In the genomic region with DNA sequence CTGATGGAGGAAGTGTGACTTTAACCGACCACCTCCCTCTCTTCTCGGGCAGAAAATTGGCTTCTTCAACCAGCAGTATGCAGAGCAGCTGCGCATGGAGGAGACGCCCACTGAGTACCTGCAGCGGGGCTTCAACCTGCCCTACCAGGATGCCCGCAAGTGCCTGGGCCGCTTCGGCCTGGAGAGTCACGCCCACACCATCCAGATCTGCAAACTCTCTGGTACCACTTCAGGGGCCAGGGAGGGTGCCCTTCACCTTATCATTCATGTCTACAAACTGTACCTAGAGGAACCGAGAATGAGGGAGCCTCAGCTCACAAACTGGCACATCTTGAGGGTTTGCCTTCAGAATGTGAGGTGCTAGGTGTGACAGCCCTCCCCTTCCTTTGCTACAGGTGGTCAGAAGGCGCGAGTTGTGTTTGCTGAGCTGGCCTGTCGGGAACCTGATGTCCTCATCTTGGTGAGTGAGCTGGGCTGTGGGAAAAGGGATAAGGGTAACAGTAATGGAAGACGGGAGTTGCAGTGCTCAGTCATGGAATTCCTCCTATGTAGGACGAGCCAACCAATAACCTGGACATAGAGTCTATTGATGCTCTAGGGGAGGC, we compare ENCODE assay signal across 27 cellular contexts. TPM values are rescaled to one million over a fixed set of nuclear protein-coding genes. Genes with fewer than 3 reads are reported as not detected.
A peak's percentile ranks its signal among the peaks of the same experiment; 100 is the strongest.
DNase-seq lines count a peak whose midpoint lies in the region; ATAC-seq and TF ChIP-seq lines count a peak whose summit lies in the region.
"Had no signal": no experiment of that assay in that cellular context is flagged by ENCODE, and none has a peak within 500 bp of the region (broad histone marks: within the 10 kb centered on the region; RNA-seq: fewer than 3 reads in every experiment).

No MANE protein-coding gene starts in this region.

- H3F3A ChIP-seq in SK-N-SH (replicated peaks; ENCODE audit: insufficient read depth): peaks cover 17% of the 10 kb centered on the region

- no peak overlapping the region for H2BK120ac ChIP-seq in neuronal stem cell (ENCODE audit: low read depth, low read length)

- 0 out of 2 replicates have a peak, but pooled peaks cover 4% of the 10 kb centered on the region for H4K20me1 ChIP-seq in SK-N-SH (ENCODE audit: insufficient read depth)

- TF ChIP-seq CTCF in upper lobe of right lung (IDR thresholded peaks at IDR 0.05): no peak
- no peak for TF ChIP-seq CTCF in SK-N-SH (IDR thresholded peaks at IDR 0.05)

- H3K14ac ChIP-seq in neuronal stem cell (ENCODE audit: low read length): no peak overlapping the region

- H3K4me1 ChIP-seq in neuronal stem cell (ENCODE audit: control insufficient read depth in 2 of 2, insufficient read depth in 1 of 2, low read depth in 1 of 2, low read length in 2 of 2) (no peaks in the 10 kb centered on the region), upper lobe of right lung (peaks cover 20% of the 10 kb centered on the region), SK-N-SH (ENCODE audit: control insufficient read depth in 1 of 2, insufficient read depth in 2 of 2, low read depth in 1 of 2, low read length in 1 of 2) (no peaks in the 10 kb centered on the region)
- H3K4me1 ChIP-seq: transverse colon had no signal

- peak overlapping the region in 1 of 2 donors; percentile 22 for H3K4me3 ChIP-seq in neuronal stem cell (ENCODE audit: low read length in 2 of 2)
- H3K4me3 ChIP-seq in upper lobe of right lung: no peak overlapping the region
- H3K4me3 ChIP-seq in SK-N-SH (ENCODE audit: low read depth in 2 of 2, low read length in 1 of 2): no peak overlapping the region
- H3K4me3 ChIP-seq: adrenal gland, ovary, transverse colon had no signal

- no peak overlapping the region for H3K18ac ChIP-seq in neuronal stem cell (ENCODE audit: low read length)

- no peak overlapping the region for H4K8ac ChIP-seq in neuronal stem cell (ENCODE audit: low read depth, low read length)

- H3K79me1 ChIP-seq in neuronal stem cell (ENCODE audit: low read depth, low read length): no peaks in the 10 kb centered on the region

- no peak overlapping the region for H2BK15ac ChIP-seq in neuronal stem cell (ENCODE audit: low read length)

- peak overlapping the region; percentile 47 for H3K9ac ChIP-seq in neuronal stem cell (ENCODE audit: low read depth, low read length, poor library complexity)
- no peak overlapping the region for H3K9ac ChIP-seq in SK-N-SH

- intact Hi-C loops in activated CD4-positive, alpha-beta T cell treated with anti-CD3 and anti-CD28 coated beads, Interleukin-2, amount 10 ng/mL, durations not matched to agents 24 days and 14 days (cut with micrococcal nuclease): no loop called here
- intact Hi-C loops in upper lobe of right lung (cut with DNase I): no loop called here

- no peak overlapping the region for H3K4me3 Mint-ChIP-seq in activated CD4-positive, alpha-beta T cell treated with anti-CD3 and anti-CD28 coated beads, Interleukin-2, amount 10 ng/mL, durations not matched to agents 24 days and 14 days
- H3K4me3 Mint-ChIP-seq: B cell, IgD-negative memory B cell had no signal

- CTCF ChIA-PET in SK-N-SH (lab: Yijun Ruan, JAX): interaction anchor here (0.9 to 2.6 kb wide), 6 partner anchors 10 to 83 kb away, joined by 3 to 11 read pairs (median 4); a partner anchor contains a TSS

- no peaks in the 10 kb centered on the region for H3K9me2 ChIP-seq in SK-N-SH

- H3K4me1 Mint-ChIP-seq in activated CD4-positive, alpha-beta T cell treated with anti-CD3 and anti-CD28 coated beads, Interleukin-2, amount 10 ng/mL, durations not matched to agents 24 days and 14 days: peaks cover 7% of the 10 kb centered on the region
- H3K4me1 Mint-ChIP-seq: B cell had no signal

- peak overlapping the region; percentile 25 for H3K27ac Mint-ChIP-seq in activated CD4-positive, alpha-beta T cell treated with anti-CD3 and anti-CD28 coated beads, Interleukin-2, amount 10 ng/mL, durations not matched to agents 24 days and 14 days
- H3K27ac Mint-ChIP-seq: B cell had no signal

- H3K4me2 ChIP-seq in neuronal stem cell (ENCODE audit: insufficient read depth, low read length, poor library complexity, severe bottlenecking) (no peak overlapping the region), SK-N-SH (no peak overlapping the region)

- no peak for DNase-seq in activated CD4-positive, alpha-beta T cell treated with anti-CD3 and anti-CD28 coated beads, Interleukin-2, amount 10 ng/mL, durations not matched to agents 24 days and 14 days
- DNase-seq in activated CD4-positive, alpha-beta T cell treated with anti-CD3 and anti-CD28 coated beads for 1 hour: no peak
- DNase-seq in epithelial cell of prostate (ENCODE audit: low read depth, low spot score): no peak
- no peak for DNase-seq in neuronal stem cell (ENCODE audit: low spot score)
- DNase-seq in upper lobe of right lung: peak; percentile 17
- DNase-seq in SK-N-SH: no peak
- no peak for DNase-seq in SHP77 (lab: John Stamatoyannopoulos, UW)
- DNase-seq: activated gamma-delta T cell treated with Interleukin-2 at 50 U/mL for 16 hours; adrenal gland; caudate nucleus; dermis blood vessel endothelial cell; EL; foreskin melanocyte; islet precursor cell; NCI-H1694; NCI-H748 treated with DMSO at 0.1 percent for 48 hours; OCI-M1; ovary; stimulated activated CD4-positive, alpha-beta T cell treated with anti-CD3 and anti-CD28 coated beads, Interleukin-1b, Interleukin-23, amount 100 ng/mL, for 48 hours; stimulated activated naive CD4-positive, alpha-beta T cell; T-helper 1 cell; transverse colon had no signal

- H3K23ac ChIP-seq in neuronal stem cell (ENCODE audit: low read depth, low read length, poor library complexity): no peak overlapping the region

- POLR2A ChIA-PET in SK-N-SH (lab: Yijun Ruan, JAX): interaction anchor here (0.6 to 2.3 kb wide), 3 partner anchors 11 to 25 kb away, joined by 3 to 8 read pairs (median 6); a partner anchor contains a TSS

- no peak overlapping the region for H4K91ac ChIP-seq in neuronal stem cell (ENCODE audit: low read depth, low read length, poor library complexity)

- no peaks in the 10 kb centered on the region for H3K27me3 Mint-ChIP-seq in activated CD4-positive, alpha-beta T cell treated with anti-CD3 and anti-CD28 coated beads, Interleukin-2, amount 10 ng/mL, durations not matched to agents 24 days and 14 days
- H3K27me3 Mint-ChIP-seq: B cell, IgD-negative memory B cell had no signal

- no peak overlapping the region for H2AK5ac ChIP-seq in neuronal stem cell (ENCODE audit: low read depth, low read length)

- H2BK5ac ChIP-seq in neuronal stem cell (ENCODE audit: low read length): no peak overlapping the region

- H2BK12ac ChIP-seq in neuronal stem cell (ENCODE audit: low read length): no peak overlapping the region

- peaks cover 5% of the 10 kb centered on the region; the same call in 1 of the 2 replicates for H3K79me2 ChIP-seq in SK-N-SH (ENCODE audit: insufficient read depth)

- ATAC-seq in upper lobe of right lung (peak; percentile 17), HG02678 (IDR thresholded peaks at IDR 0.05; ENCODE audit: unreplicated experiment) (no peak)

- H3K27me3 ChIP-seq in neuronal stem cell (ENCODE audit: control insufficient read depth in 3 of 3, insufficient read depth in 3 of 3, low read depth in 1 of 3, low read length in 3 of 3) (no peaks in the 10 kb centered on the region), upper lobe of right lung (no peaks in the 10 kb centered on the region), SK-N-SH (ENCODE audit: insufficient read depth) (no peaks in the 10 kb centered on the region)
- H3K27me3 ChIP-seq: adrenal gland, ovary, transverse colon had no signal

- WGBS in neuronal stem cell (ENCODE audit: extremely low coverage in 2 of 2, insufficient read length in 2 of 2, insufficient replicate concordance in 1 of 2), 2 donors: no CpG with 5 or more reads among the region's 15 CpGs
- WGBS in SK-N-SH (ENCODE audit: low lambda C conversion rate): 96% methylated on average over 15 of the region's 15 CpGs

- no peaks in the 10 kb centered on the region for H3K9me3 Mint-ChIP-seq in activated CD4-positive, alpha-beta T cell treated with anti-CD3 and anti-CD28 coated beads, Interleukin-2, amount 10 ng/mL, durations not matched to agents 24 days and 14 days
- H3K9me3 Mint-ChIP-seq: IgD-negative memory B cell had no signal

- H3K9me3 ChIP-seq in neuronal stem cell (replicated peaks in 1 of 2; ENCODE audit: control insufficient read depth in 2 of 2, insufficient read depth in 1 of 2, low read depth in 1 of 2, low read length in 2 of 2) (no peaks in the 10 kb centered on the region), upper lobe of right lung (no peaks in the 10 kb centered on the region), SK-N-SH (no peaks in the 10 kb centered on the region)
- H3K9me3 ChIP-seq: adrenal gland, ovary, transverse colon had no signal

- TF ChIP-seq EP300 in SK-N-SH (IDR thresholded peaks at IDR 0.05; ENCODE audit: borderline replicate concordance in 1 of 2, low read depth in 1 of 2, low read length in 1 of 2): no peak

- H2AFZ ChIP-seq in neuronal stem cell (ENCODE audit: low read length): no peak overlapping the region
- no peak overlapping the region for H2AFZ ChIP-seq in SK-N-SH (ENCODE audit: low read depth)

- no peak overlapping the region for H3K4ac ChIP-seq in neuronal stem cell (ENCODE audit: low read length)

- peaks cover 68% of the 10 kb centered on the region for H3K36me3 Mint-ChIP-seq in activated CD4-positive, alpha-beta T cell treated with anti-CD3 and anti-CD28 coated beads, Interleukin-2, amount 10 ng/mL, durations not matched to agents 24 days and 14 days (ENCODE audit: low read depth)

- TF ChIP-seq RAD21 in SK-N-SH (IDR thresholded peaks at IDR 0.05; ENCODE audit: low read length): no peak

- H3K27ac ChIP-seq in epithelial cell of prostate (peak overlapping the region; percentile 85), neuronal stem cell (replicated peaks; ENCODE audit: low read length) (no peak overlapping the region), upper lobe of right lung (peak overlapping the region; percentile 36), SK-N-SH (ENCODE audit: low read depth in 2 of 2, low read length in 1 of 2) (no peak overlapping the region)
- H3K27ac ChIP-seq: 22Rv1, HL-60, transverse colon had no signal

- H3K36me3 ChIP-seq in neuronal stem cell (replicated peaks in 1 of 2; ENCODE audit: control insufficient read depth in 2 of 2, insufficient read depth in 2 of 2, low read length in 2 of 2): peaks cover 48 to 99% of the 10 kb centered on the region in 2 donors
- H3K36me3 ChIP-seq in upper lobe of right lung: peaks cover 89% of the 10 kb centered on the region
- peaks cover 50 to 56% of the 10 kb centered on the region in 2 experiments for H3K36me3 ChIP-seq in SK-N-SH (replicated peaks in 1 of 2; ENCODE audit: control insufficient read depth in 1 of 2, insufficient read depth in 2 of 2, low read length in 1 of 2)
- H3K36me3 ChIP-seq: ovary had no signal

RNA-seq across cellular contexts. Expression of a gene that starts 18.6 kb away (rescaled TPM):
- 123 and 125 TPM in 2 replicates for total RNA-seq in activated CD4-positive, alpha-beta T cell treated with anti-CD3 and anti-CD28 coated beads, Interleukin-2, amount 10 ng/mL, durations not matched to agents 24 days and 14 days
- 66.4 TPM for polyA plus RNA-seq in neuronal stem cell (2013, experiment 1 of 2)
- 63.9 TPM for polyA plus RNA-seq in neuronal stem cell (2013, experiment 2 of 2)
- total RNA-seq in upper lobe of right lung: 42.5 TPM
- polyA plus RNA-seq in SK-N-SH (2012; rRNA removed): 42.5 and 53.4 TPM in 2 replicates
- polyA plus RNA-seq in SK-N-SH (2012; cell fraction: cytosol; rRNA removed): 38.9 and 40.2 TPM in 2 replicates
- 62.5 and 80.8 TPM in 2 replicates for polyA plus RNA-seq in SK-N-SH (2012; cell fraction: nucleus; rRNA removed)

RNA-seq across cellular contexts. Expression of a gene that starts 27.2 kb away (rescaled TPM):
- 106 and 107 TPM in 2 replicates for total RNA-seq in activated CD4-positive, alpha-beta T cell treated with anti-CD3 and anti-CD28 coated beads, Interleukin-2, amount 10 ng/mL, durations not matched to agents 24 days and 14 days
- 85.6 TPM for polyA plus RNA-seq in neuronal stem cell (2013, experiment 1 of 2)
- polyA plus RNA-seq in neuronal stem cell (2013, experiment 2 of 2): 93.7 TPM
- total RNA-seq in upper lobe of right lung: 68.3 TPM
- polyA plus RNA-seq in SK-N-SH (2012; rRNA removed): 16.8 and 22.1 TPM in 2 replicates
- polyA plus RNA-seq in SK-N-SH (2012; cell fraction: cytosol; rRNA removed): 11.9 and 13.4 TPM in 2 replicates
- 36.9 and 46.7 TPM in 2 replicates for polyA plus RNA-seq in SK-N-SH (2012; cell fraction: nucleus; rRNA removed)

RNA-seq across cellular contexts. Expression of a gene that starts 27.8 kb away (rescaled TPM):
- total RNA-seq in activated CD4-positive, alpha-beta T cell treated with anti-CD3 and anti-CD28 coated beads, Interleukin-2, amount 10 ng/mL, durations not matched to agents 24 days and 14 days: 79.4 and 83.6 TPM in 2 replicates
- polyA plus RNA-seq in neuronal stem cell (2013, experiment 1 of 2): 34.2 TPM
- polyA plus RNA-seq in neuronal stem cell (2013, experiment 2 of 2): 37.0 TPM
- total RNA-seq in upper lobe of right lung: 48.9 TPM
- polyA plus RNA-seq in SK-N-SH (2012; rRNA removed): 45.2 and 51.1 TPM in 2 replicates
- polyA plus RNA-seq in SK-N-SH (2012; cell fraction: cytosol; rRNA removed): 40.9 and 47.8 TPM in 2 replicates
- polyA plus RNA-seq in SK-N-SH (2012; cell fraction: nucleus; rRNA removed): 14.5 and 18.0 TPM in 2 replicates

RNA-seq across cellular contexts. Expression of a gene that starts 32.8 kb away (rescaled TPM):
- 38.2 and 39.7 TPM in 2 replicates for total RNA-seq in activated CD4-positive, alpha-beta T cell treated with anti-CD3 and anti-CD28 coated beads, Interleukin-2, amount 10 ng/mL, durations not matched to agents 24 days and 14 days
- 44.2 TPM for polyA plus RNA-seq in neuronal stem cell (2013, experiment 1 of 2)
- polyA plus RNA-seq in neuronal stem cell (2013, experiment 2 of 2): 43.6 TPM
- total RNA-seq in upper lobe of right lung: 6.9 TPM
- polyA plus RNA-seq in SK-N-SH (2012; rRNA removed): 21.2 and 26.0 TPM in 2 replicates
- 18.2 and 20.1 TPM in 2 replicates for polyA plus RNA-seq in SK-N-SH (2012; cell fraction: cytosol; rRNA removed)
- 22.4 and 25.0 TPM in 2 replicates for polyA plus RNA-seq in SK-N-SH (2012; cell fraction: nucleus; rRNA removed)

RNA-seq across cellular contexts. Expression of a gene that starts 33.6 kb away (rescaled TPM):
- 80.9 and 93.0 TPM in 2 replicates for total RNA-seq in activated CD4-positive, alpha-beta T cell treated with anti-CD3 and anti-CD28 coated beads, Interleukin-2, amount 10 ng/mL, durations not matched to agents 24 days and 14 days
- 22.0 TPM for polyA plus RNA-seq in neuronal stem cell (2013, experiment 1 of 2)
- 21.0 TPM for polyA plus RNA-seq in neuronal stem cell (2013, experiment 2 of 2)
- total RNA-seq in upper lobe of right lung: 54.8 TPM
- 36.4 and 43.3 TPM in 2 replicates for polyA plus RNA-seq in SK-N-SH (2012; rRNA removed)
- 22.2 and 31.4 TPM in 2 replicates for polyA plus RNA-seq in SK-N-SH (2012; cell fraction: cytosol; rRNA removed)
- 48.8 and 67.1 TPM in 2 replicates for polyA plus RNA-seq in SK-N-SH (2012; cell fraction: nucleus; rRNA removed)

Comparison
In these comparisons a context has a peak if more than half of its experiments do, and no peak if none do; other contexts are left out.
1. H3K27ac ChIP-seq: peak in epithelial cell of prostate (single experiment) and upper lobe of right lung (single experiment); none in neuronal stem cell (single experiment) and SK-N-SH (0 of 2).